In genomic region chr11:5178046-5178837, GRCh38 we compare ENCODE assay signal across 2 cellular contexts.
TF ChIP-seq lines count a peak whose summit lies in the region.

No MANE protein-coding gene starts in this region.

TF ChIP-seq in IMR-90, 13 proteins besides CTCF, POLR2A, EP300 and RAD21:
- peak; percentile 58 for TF ChIP-seq CEBPB (IDR thresholded peaks at IDR 0.05; ENCODE audit: low read depth, low read length)
- no peak for TF ChIP-seq RCOR1 (IDR thresholded peaks at IDR 0.05; ENCODE audit: insufficient replicate concordance, low read length)

TF ChIP-seq in K562, 482 proteins besides CTCF, POLR2A, EP300 and RAD21:
- TF ChIP-seq ZNF696 (CRISPR knock-in tag; conservative IDR thresholded peaks at IDR 0.05) (no peak), DACH1 (IDR thresholded peaks at IDR 0.05; ENCODE audit: partially characterized antibody) (peak; percentile 20), HNRNPK (IDR thresholded peaks at IDR 0.05; ENCODE audit: low read depth, low read length, poor library complexity, severe bottlenecking) (no peak), ELF2 (CRISPR knock-in tag; IDR thresholded peaks at IDR 0.05) (0 out of 2 replicates have a peak, but pooled peaks have one; percentile 10), SMARCA4 (IDR thresholded peaks at IDR 0.05) (0 out of 2 replicates have a peak, but pooled peaks have one; percentile 16), CEBPB (tag; IDR thresholded peaks at IDR 0.05) (peak; percentile 83), CBX1 (IDR thresholded peaks at IDR 0.05; ENCODE audit: low read depth) (no peak), E2F6 (IDR thresholded peaks at IDR 0.05; ENCODE audit: borderline replicate concordance in 1 of 2, extremely low read depth in 1 of 2, insufficient read depth in 1 of 2, insufficient read length in 1 of 2, low read depth in 1 of 2, low read length in 1 of 2, poor library complexity in 1 of 2, severe bottlenecking in 1 of 2) (no peak)
- TF ChIP-seq, protein P1, sequence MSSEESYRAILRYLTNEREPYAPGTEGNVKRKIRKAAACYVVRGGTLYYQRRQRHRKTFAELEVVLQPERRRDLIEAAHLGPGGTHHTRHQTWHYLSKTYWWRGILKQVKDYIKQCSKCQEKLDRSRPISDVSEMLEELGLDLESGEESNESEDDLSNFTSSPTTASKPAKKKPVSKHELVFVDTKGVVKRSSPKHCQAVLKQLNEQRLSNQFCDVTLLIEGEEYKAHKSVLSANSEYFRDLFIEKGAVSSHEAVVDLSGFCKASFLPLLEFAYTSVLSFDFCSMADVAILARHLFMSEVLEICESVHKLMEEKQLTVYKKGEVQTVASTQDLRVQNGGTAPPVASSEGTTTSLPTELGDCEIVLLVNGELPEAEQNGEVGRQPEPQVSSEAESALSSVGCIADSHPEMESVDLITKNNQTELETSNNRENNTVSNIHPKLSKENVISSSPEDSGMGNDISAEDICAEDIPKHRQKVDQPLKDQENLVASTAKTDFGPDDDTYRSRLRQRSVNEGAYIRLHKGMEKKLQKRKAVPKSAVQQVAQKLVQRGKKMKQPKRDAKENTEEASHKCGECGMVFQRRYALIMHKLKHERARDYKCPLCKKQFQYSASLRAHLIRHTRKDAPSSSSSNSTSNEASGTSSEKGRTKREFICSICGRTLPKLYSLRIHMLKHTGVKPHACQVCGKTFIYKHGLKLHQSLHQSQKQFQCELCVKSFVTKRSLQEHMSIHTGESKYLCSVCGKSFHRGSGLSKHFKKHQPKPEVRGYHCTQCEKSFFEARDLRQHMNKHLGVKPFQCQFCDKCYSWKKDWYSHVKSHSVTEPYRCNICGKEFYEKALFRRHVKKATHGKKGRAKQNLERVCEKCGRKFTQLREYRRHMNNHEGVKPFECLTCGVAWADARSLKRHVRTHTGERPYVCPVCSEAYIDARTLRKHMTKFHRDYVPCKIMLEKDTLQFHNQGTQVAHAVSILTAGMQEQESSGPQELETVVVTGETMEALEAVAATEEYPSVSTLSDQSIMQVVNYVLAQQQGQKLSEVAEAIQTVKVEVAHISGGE (CRISPR knock-in tag; IDR thresholded peaks at IDR 0.05) = 0 out of 6 replicates have a peak, but pooled peaks of 1 of the 3 experiments have one; percentile 24
- TF ChIP-seq, protein P2, sequence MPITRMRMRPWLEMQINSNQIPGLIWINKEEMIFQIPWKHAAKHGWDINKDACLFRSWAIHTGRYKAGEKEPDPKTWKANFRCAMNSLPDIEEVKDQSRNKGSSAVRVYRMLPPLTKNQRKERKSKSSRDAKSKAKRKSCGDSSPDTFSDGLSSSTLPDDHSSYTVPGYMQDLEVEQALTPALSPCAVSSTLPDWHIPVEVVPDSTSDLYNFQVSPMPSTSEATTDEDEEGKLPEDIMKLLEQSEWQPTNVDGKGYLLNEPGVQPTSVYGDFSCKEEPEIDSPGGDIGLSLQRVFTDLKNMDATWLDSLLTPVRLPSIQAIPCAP (CRISPR knock-in tag; IDR thresholded peaks at IDR 0.05; ENCODE audit: borderline replicate concordance) = no peak
